ENCODE assay signal across 14 cellular contexts in genomic region chr4:120132935-120133334, GRCh38.
DNase-seq lines count a peak whose midpoint lies in the region; ATAC-seq and TF ChIP-seq lines count a peak whose summit lies in the region.
"Had no signal": no experiment of that assay in that cellular context is flagged by ENCODE, and none has a peak within 500 bp of the region (broad histone marks: within the 10 kb centered on the region; RNA-seq: fewer than 3 reads in every experiment).

No MANE protein-coding gene starts in this region.

- H3K9ac ChIP-seq in fibroblast of lung (ENCODE audit: insufficient read depth, low read length), result no peak overlapping the region
- H3K9ac ChIP-seq: parathyroid adenoma had no signal

- no peak overlapping the region for H3K27ac Mint-ChIP-seq in effector memory CD8-positive, alpha-beta T cell
- H3K27ac Mint-ChIP-seq: activated CD4-positive, alpha-beta T cell treated with anti-CD3 and anti-CD28 coated beads, Interleukin-2, amount 10 ng/mL, durations not matched to agents 24 days and 14 days had no signal

- H3K4me3 Mint-ChIP-seq in effector memory CD8-positive, alpha-beta T cell, result no peak overlapping the region
- H3K4me3 Mint-ChIP-seq: activated CD4-positive, alpha-beta T cell treated with anti-CD3 and anti-CD28 coated beads, Interleukin-2, amount 10 ng/mL, durations not matched to agents 24 days and 14 days had no signal

- no peak overlapping the region for H3K4me3 ChIP-seq in OCI-LY7 (ENCODE audit: low read depth, low read length, poor library complexity, severe bottlenecking)
- H3K4me3 ChIP-seq in fibroblast of lung (replicated peaks in 1 of 4; ENCODE audit: control extremely low read depth in 1 of 4, insufficient read depth in 1 of 4, low read depth in 3 of 4, low read length in 4 of 4), result no peak overlapping the region

- peak overlapping the region; percentile 98 for H2AFZ ChIP-seq in OCI-LY7 (ENCODE audit: low read length)
- peak overlapping the region; percentile 42 for H2AFZ ChIP-seq in fibroblast of lung (ENCODE audit: low read length)
- H2AFZ ChIP-seq: parathyroid adenoma had no signal

- POLR2A ChIA-PET in OCI-LY7 (lab: Charles Lee), result interaction anchor here (0.6 to 2.9 kb wide), 7 partner anchors 10 to 591 kb away, joined by 3 to 10 read pairs (median 5); no protein-coding TSS in a partner anchor

- H3K36me3 Mint-ChIP-seq in effector memory CD8-positive, alpha-beta T cell (ENCODE audit: insufficient read depth), result peaks cover 2% of the 10 kb centered on the region

- no peaks in the 10 kb centered on the region for H3K27me3 ChIP-seq in fibroblast of lung (ENCODE audit: control insufficient read depth, insufficient read depth, low read length)

- H3K27ac ChIP-seq in OCI-LY7 (ENCODE audit: low read depth, low read length, poor library complexity, severe bottlenecking) (peak overlapping the region; percentile 95), fibroblast of lung (ENCODE audit: insufficient read depth, low read length) (no peak overlapping the region)
- H3K27ac ChIP-seq: parathyroid adenoma had no signal

- H4K20me1 ChIP-seq in OCI-LY7 (ENCODE audit: insufficient read depth, low read length) (no peaks in the 10 kb centered on the region), fibroblast of lung (ENCODE audit: control insufficient read depth, extremely low read depth, insufficient read depth, low read length) (no peaks in the 10 kb centered on the region)

- no TSS peak for BruUV-seq in OCI-LY7 (replicated peaks; lab: Mats Ljungman, UMichigan)

- H3K36me3 ChIP-seq in OCI-LY7 (ENCODE audit: insufficient read depth, low read length) (peaks cover 5% of the 10 kb centered on the region), fibroblast of lung (ENCODE audit: control insufficient read depth, insufficient read depth, low read length) (no peaks in the 10 kb centered on the region)

- no peaks in the 10 kb centered on the region for H3K9me3 Mint-ChIP-seq in effector memory CD8-positive, alpha-beta T cell
- H3K9me3 Mint-ChIP-seq: activated CD4-positive, alpha-beta T cell treated with anti-CD3 and anti-CD28 coated beads, Interleukin-2, amount 10 ng/mL, durations not matched to agents 24 days and 14 days had no signal

- no peak for TF ChIP-seq CTCF in OCI-LY7 (conservative IDR thresholded peaks at IDR 0.05; ENCODE audit: low read length)
- no peak for TF ChIP-seq CTCF in fibroblast of lung (conservative IDR thresholded peaks at IDR 0.05 in 1 of 2, IDR thresholded peaks at IDR 0.05 in 1 of 2; ENCODE audit: low read depth in 1 of 2, low read length in 2 of 2)

- DNase-seq in CD1c-positive myeloid dendritic cell (ENCODE audit: extremely low spot score), result peak; percentile 19
- DNase-seq in HuH-7 (ENCODE audit: low spot score), result peak; percentile 1
- peak; percentile 35 for DNase-seq in OCI-LY7 (ENCODE audit: low spot score)
- DNase-seq in fibroblast of lung (ENCODE audit: low read depth in 2 of 2), result peak in 1 of 2 donors; percentile 46
- no peak for DNase-seq in NCI-H146 (lab: John Stamatoyannopoulos, UW)
- no peak for DNase-seq in effector memory CD8-positive, alpha-beta T cell
- DNase-seq: activated CD4-positive, alpha-beta T cell treated with anti-CD3 and anti-CD28 coated beads, Interleukin-2, amount 10 ng/mL, durations not matched to agents 24 days and 14 days; anterior cingulate cortex; NCI-H1694 treated with DMSO at 0.1 percent for 48 hours; stimulated activated CD4-positive, alpha-beta T cell treated with anti-CD3 and anti-CD28 coated beads, Interleukin-4, amount 100 ng/mL, for 24 hours had no signal

- no peaks in the 10 kb centered on the region for H3K9me2 ChIP-seq in OCI-LY7 (ENCODE audit: insufficient read depth, low read length)

- H3K79me2 ChIP-seq in OCI-LY7 (ENCODE audit: insufficient read depth, low read depth, low read length) (no peaks in the 10 kb centered on the region), fibroblast of lung (ENCODE audit: control insufficient read depth, insufficient read depth, low read length) (no peaks in the 10 kb centered on the region)
- H3K79me2 ChIP-seq: parathyroid adenoma had no signal

- ATAC-seq in GM18498 (IDR thresholded peaks at IDR 0.05; ENCODE audit: unreplicated experiment), result no peak
- no peak for ATAC-seq in effector memory CD8-positive, alpha-beta T cell (replicated peaks)
- no peak for ATAC-seq in GM18867 (IDR thresholded peaks at IDR 0.05; ENCODE audit: unreplicated experiment)
- ATAC-seq: SK-N-SH treated with all-trans-retinoic acid at 6 μM for 48 hours had no signal

- peaks cover 0 to 4% of the 10 kb centered on the region in 2 donors for H3K27me3 Mint-ChIP-seq in effector memory CD8-positive, alpha-beta T cell

- CTCF ChIA-PET in OCI-LY7 (lab: Charles Lee; ENCODE audit: unreplicated experiment), result no interaction called here

- peak overlapping the region; percentile 72 for H3K4me2 ChIP-seq in OCI-LY7 (ENCODE audit: low read length)
- H3K4me2 ChIP-seq in fibroblast of lung (ENCODE audit: extremely low read depth, insufficient read depth, low read length), result no peak overlapping the region

- intact Hi-C loops in OCI-LY7 (cut with micrococcal nuclease; ENCODE audit: unreplicated experiment), result loop anchor here (10.0 kb wide), 1 partner anchor 632 kb away; no protein-coding TSS in a partner anchor

- H3K4me1 Mint-ChIP-seq in effector memory CD8-positive, alpha-beta T cell (ENCODE audit: low read depth in 2 of 2), result no peaks in the 10 kb centered on the region
- H3K4me1 Mint-ChIP-seq: activated CD4-positive, alpha-beta T cell treated with anti-CD3 and anti-CD28 coated beads, Interleukin-2, amount 10 ng/mL, durations not matched to agents 24 days and 14 days had no signal

- H3K4me1 ChIP-seq in OCI-LY7 (ENCODE audit: insufficient read depth, low read length, poor library complexity, severe bottlenecking), result peaks cover 44% of the 10 kb centered on the region
- no peaks in the 10 kb centered on the region for H3K4me1 ChIP-seq in fibroblast of lung (ENCODE audit: control insufficient read depth, extremely low read depth, insufficient read depth, low read length)
- H3K4me1 ChIP-seq: parathyroid adenoma had no signal

- H3K9me3 ChIP-seq in OCI-LY7 (ENCODE audit: low read length), result peaks cover 12% of the 10 kb centered on the region; the same call in 1 of the 2 replicates
- no peaks in the 10 kb centered on the region for H3K9me3 ChIP-seq in fibroblast of lung (ENCODE audit: control insufficient read depth, insufficient read depth, low read depth, low read length)

Comparison
In these comparisons a context has a peak if more than half of its experiments do, and no peak if none do; other contexts are left out.
1. DNase-seq: peak in CD1c-positive myeloid dendritic cell (single experiment), HuH-7 (single experiment) and OCI-LY7 (single experiment); none in NCI-H146 (single experiment) and effector memory CD8-positive, alpha-beta T cell (0 of 3).